Comparison of ENCODE assay signal across 2 cellular contexts in the genomic region with DNA sequence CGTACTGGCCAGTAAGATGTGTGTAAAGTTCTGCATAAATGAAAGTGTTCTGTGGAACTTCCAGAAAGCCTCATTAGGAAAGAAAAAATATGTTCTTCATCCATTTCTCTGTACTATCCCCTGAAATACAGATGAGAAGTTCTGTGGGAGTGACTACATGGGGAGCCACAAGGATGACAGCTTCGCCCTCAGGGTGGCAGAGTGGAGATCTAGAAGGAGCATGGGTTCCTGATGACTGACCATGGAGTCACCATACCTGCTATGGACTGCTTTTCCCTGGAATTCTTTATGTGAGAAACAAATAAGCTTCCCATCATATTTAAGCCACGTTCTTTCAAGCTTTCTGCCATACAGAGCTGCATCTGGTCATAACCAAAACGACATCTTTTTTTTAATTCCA.
TF ChIP-seq lines count a peak whose summit lies in the region.

No MANE protein-coding gene starts in this region.

TF ChIP-seq in A549, 52 proteins besides CTCF, POLR2A, EP300 and RAD21:
- TF ChIP-seq, protein P1, sequence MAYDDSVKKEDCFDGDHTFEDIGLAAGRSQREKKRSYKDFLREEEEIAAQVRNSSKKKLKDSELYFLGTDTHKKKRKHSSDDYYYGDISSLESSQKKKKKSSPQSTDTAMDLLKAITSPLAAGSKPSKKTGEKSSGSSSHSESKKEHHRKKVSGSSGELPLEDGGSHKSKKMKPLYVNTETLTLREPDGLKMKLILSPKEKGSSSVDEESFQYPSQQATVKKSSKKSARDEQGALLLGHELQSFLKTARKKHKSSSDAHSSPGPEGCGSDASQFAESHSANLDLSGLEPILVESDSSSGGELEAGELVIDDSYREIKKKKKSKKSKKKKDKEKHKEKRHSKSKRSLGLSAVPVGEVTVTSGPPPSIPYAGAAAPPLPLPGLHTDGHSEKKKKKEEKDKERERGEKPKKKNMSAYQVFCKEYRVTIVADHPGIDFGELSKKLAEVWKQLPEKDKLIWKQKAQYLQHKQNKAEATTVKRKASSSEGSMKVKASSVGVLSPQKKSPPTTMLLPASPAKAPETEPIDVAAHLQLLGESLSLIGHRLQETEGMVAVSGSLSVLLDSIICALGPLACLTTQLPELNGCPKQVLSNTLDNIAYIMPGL (CRISPR knock-in tag; IDR thresholded peaks at IDR 0.05; ENCODE audit: borderline replicate concordance): no peak
- TF ChIP-seq MYC (IDR thresholded peaks at IDR 0.05; ENCODE audit: borderline replicate concordance, low read length) (no peak), BHLHE40 (IDR thresholded peaks at IDR 0.05; ENCODE audit: low read depth, low read length) (no peak), RARB (CRISPR knock-in tag; IDR thresholded peaks at IDR 0.05) (no peak), ZFP36 (IDR thresholded peaks at IDR 0.05; ENCODE audit: borderline replicate concordance, partially characterized antibody) (no peak), JUN (IDR thresholded peaks at IDR 0.05) (no peak)
- TF ChIP-seq, protein P2, sequence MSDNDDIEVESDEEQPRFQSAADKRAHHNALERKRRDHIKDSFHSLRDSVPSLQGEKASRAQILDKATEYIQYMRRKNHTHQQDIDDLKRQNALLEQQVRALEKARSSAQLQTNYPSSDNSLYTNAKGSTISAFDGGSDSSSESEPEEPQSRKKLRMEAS (IDR thresholded peaks at IDR 0.05): no peak
- TF ChIP-seq, protein P3, sequence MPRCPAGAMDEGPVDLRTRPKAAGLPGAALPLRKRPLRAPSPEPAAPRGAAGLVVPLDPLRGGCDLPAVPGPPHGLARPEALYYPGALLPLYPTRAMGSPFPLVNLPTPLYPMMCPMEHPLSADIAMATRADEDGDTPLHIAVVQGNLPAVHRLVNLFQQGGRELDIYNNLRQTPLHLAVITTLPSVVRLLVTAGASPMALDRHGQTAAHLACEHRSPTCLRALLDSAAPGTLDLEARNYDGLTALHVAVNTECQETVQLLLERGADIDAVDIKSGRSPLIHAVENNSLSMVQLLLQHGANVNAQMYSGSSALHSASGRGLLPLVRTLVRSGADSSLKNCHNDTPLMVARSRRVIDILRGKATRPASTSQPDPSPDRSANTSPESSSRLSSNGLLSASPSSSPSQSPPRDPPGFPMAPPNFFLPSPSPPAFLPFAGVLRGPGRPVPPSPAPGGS (IDR thresholded peaks at IDR 0.05): no peak

TF ChIP-seq in HCT116, 20 proteins besides CTCF, POLR2A, EP300 and RAD21:
- no peak for TF ChIP-seq ELF1 (IDR thresholded peaks at IDR 0.05; ENCODE audit: borderline replicate concordance, low read depth)
- no peak for TF ChIP-seq ZFX (IDR thresholded peaks at IDR 0.05)
- TF ChIP-seq, protein P4, sequence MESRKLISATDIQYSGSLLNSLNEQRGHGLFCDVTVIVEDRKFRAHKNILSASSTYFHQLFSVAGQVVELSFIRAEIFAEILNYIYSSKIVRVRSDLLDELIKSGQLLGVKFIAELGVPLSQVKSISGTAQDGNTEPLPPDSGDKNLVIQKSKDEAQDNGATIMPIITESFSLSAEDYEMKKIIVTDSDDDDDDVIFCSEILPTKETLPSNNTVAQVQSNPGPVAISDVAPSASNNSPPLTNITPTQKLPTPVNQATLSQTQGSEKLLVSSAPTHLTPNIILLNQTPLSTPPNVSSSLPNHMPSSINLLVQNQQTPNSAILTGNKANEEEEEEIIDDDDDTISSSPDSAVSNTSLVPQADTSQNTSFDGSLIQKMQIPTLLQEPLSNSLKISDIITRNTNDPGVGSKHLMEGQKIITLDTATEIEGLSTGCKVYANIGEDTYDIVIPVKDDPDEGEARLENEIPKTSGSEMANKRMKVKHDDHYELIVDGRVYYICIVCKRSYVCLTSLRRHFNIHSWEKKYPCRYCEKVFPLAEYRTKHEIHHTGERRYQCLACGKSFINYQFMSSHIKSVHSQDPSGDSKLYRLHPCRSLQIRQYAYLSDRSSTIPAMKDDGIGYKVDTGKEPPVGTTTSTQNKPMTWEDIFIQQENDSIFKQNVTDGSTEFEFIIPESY (IDR thresholded peaks at IDR 0.05; ENCODE audit: extremely low read depth, insufficient replicate concordance, low read length): no peak
- TF ChIP-seq, protein P5, sequence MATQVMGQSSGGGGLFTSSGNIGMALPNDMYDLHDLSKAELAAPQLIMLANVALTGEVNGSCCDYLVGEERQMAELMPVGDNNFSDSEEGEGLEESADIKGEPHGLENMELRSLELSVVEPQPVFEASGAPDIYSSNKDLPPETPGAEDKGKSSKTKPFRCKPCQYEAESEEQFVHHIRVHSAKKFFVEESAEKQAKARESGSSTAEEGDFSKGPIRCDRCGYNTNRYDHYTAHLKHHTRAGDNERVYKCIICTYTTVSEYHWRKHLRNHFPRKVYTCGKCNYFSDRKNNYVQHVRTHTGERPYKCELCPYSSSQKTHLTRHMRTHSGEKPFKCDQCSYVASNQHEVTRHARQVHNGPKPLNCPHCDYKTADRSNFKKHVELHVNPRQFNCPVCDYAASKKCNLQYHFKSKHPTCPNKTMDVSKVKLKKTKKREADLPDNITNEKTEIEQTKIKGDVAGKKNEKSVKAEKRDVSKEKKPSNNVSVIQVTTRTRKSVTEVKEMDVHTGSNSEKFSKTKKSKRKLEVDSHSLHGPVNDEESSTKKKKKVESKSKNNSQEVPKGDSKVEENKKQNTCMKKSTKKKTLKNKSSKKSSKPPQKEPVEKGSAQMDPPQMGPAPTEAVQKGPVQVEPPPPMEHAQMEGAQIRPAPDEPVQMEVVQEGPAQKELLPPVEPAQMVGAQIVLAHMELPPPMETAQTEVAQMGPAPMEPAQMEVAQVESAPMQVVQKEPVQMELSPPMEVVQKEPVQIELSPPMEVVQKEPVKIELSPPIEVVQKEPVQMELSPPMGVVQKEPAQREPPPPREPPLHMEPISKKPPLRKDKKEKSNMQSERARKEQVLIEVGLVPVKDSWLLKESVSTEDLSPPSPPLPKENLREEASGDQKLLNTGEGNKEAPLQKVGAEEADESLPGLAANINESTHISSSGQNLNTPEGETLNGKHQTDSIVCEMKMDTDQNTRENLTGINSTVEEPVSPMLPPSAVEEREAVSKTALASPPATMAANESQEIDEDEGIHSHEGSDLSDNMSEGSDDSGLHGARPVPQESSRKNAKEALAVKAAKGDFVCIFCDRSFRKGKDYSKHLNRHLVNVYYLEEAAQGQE (IDR thresholded peaks at IDR 0.05; ENCODE audit: low read depth): no peak
- TF ChIP-seq SP1 (IDR thresholded peaks at IDR 0.05; ENCODE audit: low read depth): no peak
- no peak for TF ChIP-seq EZH2phosphoT487 (IDR thresholded peaks at IDR 0.05; ENCODE audit: borderline replicate concordance)
- TF ChIP-seq, protein P6, sequence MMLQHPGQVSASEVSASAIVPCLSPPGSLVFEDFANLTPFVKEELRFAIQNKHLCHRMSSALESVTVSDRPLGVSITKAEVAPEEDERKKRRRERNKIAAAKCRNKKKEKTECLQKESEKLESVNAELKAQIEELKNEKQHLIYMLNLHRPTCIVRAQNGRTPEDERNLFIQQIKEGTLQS (IDR thresholded peaks at IDR 0.05): no peak
- no peak for TF ChIP-seq SIN3A (IDR thresholded peaks at IDR 0.05; ENCODE audit: low read depth)
- no peak for TF ChIP-seq EZH2 (IDR thresholded peaks at IDR 0.05)
- TF ChIP-seq CBX3 (IDR thresholded peaks at IDR 0.05; ENCODE audit: low read depth): no peak
- TF ChIP-seq CEBPB (IDR thresholded peaks at IDR 0.05; ENCODE audit: low read depth): no peak
- TF ChIP-seq TCF7L2 (IDR thresholded peaks at IDR 0.05; ENCODE audit: borderline replicate concordance, extremely low read depth, insufficient read depth, insufficient read length): no peak
- TF ChIP-seq FOSL1 (IDR thresholded peaks at IDR 0.05; ENCODE audit: low read depth): no peak
- no peak for TF ChIP-seq JUND (IDR thresholded peaks at IDR 0.05)
- no peak for TF ChIP-seq YY1 (IDR thresholded peaks at IDR 0.05; ENCODE audit: extremely low read depth, insufficient replicate concordance, low read depth, low read length)
- TF ChIP-seq ZNF274 (IDR thresholded peaks at IDR 0.05; ENCODE audit: low read depth, low read length): no peak
- TF ChIP-seq EGR1 (IDR thresholded peaks at IDR 0.05; ENCODE audit: low read depth): no peak
